2 cellular contexts compared by ENCODE assay signal in genomic region chr11:121340010-121340580, GRCh38.
TF ChIP-seq lines count a peak whose summit lies in the region.

No MANE protein-coding gene starts in this region.

TF ChIP-seq in GM12891, 5 proteins besides CTCF, POLR2A, EP300 and RAD21:
- TF ChIP-seq POU2F2 (IDR thresholded peaks at IDR 0.05; ENCODE audit: low read depth, low read length), result no peak
- no peak for TF ChIP-seq POLR2AphosphoS5 (IDR thresholded peaks at IDR 0.05; ENCODE audit: low read depth, low read length)
- no peak for TF ChIP-seq SPI1 (IDR thresholded peaks at IDR 0.05; ENCODE audit: low read depth, low read length)
- TF ChIP-seq PAX5 (IDR thresholded peaks at IDR 0.05; ENCODE audit: insufficient read depth, low read length, severe bottlenecking), result no peak
- no peak for TF ChIP-seq TAF1 (IDR thresholded peaks at IDR 0.05; ENCODE audit: low read depth, low read length)
TF ChIP-seq in GM12891: peak in this region for 0.

TF ChIP-seq in H1, 55 proteins besides CTCF, POLR2A, EP300 and RAD21:
- no peak for TF ChIP-seq TAF7 (optimal IDR thresholded peaks at IDR 0.05; ENCODE audit: borderline replicate concordance, low read depth, low read length)
- TF ChIP-seq RNF2 (IDR thresholded peaks at IDR 0.05; ENCODE audit: borderline replicate concordance, low read depth, low read length, missing control alignments, poor library complexity, severe bottlenecking), result no peak
- no peak for TF ChIP-seq SRF (IDR thresholded peaks at IDR 0.05; ENCODE audit: low read depth, low read length)
- no peak for TF ChIP-seq TEAD4 (IDR thresholded peaks at IDR 0.05; ENCODE audit: low read depth, low read length)
- no peak for TF ChIP-seq ASH2L (IDR thresholded peaks at IDR 0.05; ENCODE audit: low read length)
- no peak for TF ChIP-seq RBBP5 (IDR thresholded peaks at IDR 0.05; ENCODE audit: borderline replicate concordance, low read depth, low read length)
- TF ChIP-seq E2F6 (IDR thresholded peaks at IDR 0.05), result no peak
- TF ChIP-seq SIRT6 (IDR thresholded peaks at IDR 0.05; ENCODE audit: low read length), result no peak
- TF ChIP-seq MAFK (IDR thresholded peaks at IDR 0.05; ENCODE audit: low read depth, low read length), result no peak
- TF ChIP-seq CTBP2 (IDR thresholded peaks at IDR 0.05; ENCODE audit: borderline replicate concordance, insufficient read depth, insufficient read length, low read length), result no peak
- TF ChIP-seq YY1 (IDR thresholded peaks at IDR 0.05; ENCODE audit: low read depth, low read length), result no peak
